13 cellular contexts compared by ENCODE assay signal in genomic region chr15:45165536-45165935, GRCh38. TPM values are rescaled to one million over a fixed set of nuclear protein-coding genes. Genes with fewer than 3 reads are reported as not detected.
DNase-seq lines count a peak whose midpoint lies in the region; ATAC-seq and TF ChIP-seq lines count a peak whose summit lies in the region.
"Had no signal": no experiment of that assay in that cellular context is flagged by ENCODE, and none has a peak within 500 bp of the region (broad histone marks: within the 10 kb centered on the region; RNA-seq: fewer than 3 reads in every experiment).

No MANE protein-coding gene starts in this region.

- no peak overlapping the region for H2AK9ac ChIP-seq in IMR-90 (replicated peaks; ENCODE audit: low read depth, low read length, poor library complexity)

- no TSS peak for BruUV-seq in IMR-90 (replicated peaks; lab: Mats Ljungman, UMichigan)

- H3K36me3 Mint-ChIP-seq in CD14-positive monocyte, result no peaks in the 10 kb centered on the region
- H3K36me3 Mint-ChIP-seq in brain, result no peaks in the 10 kb centered on the region

- H4K20me1 ChIP-seq in IMR-90 (ENCODE audit: insufficient read depth, low read length) (no peaks in the 10 kb centered on the region; the same call in 1 of the 2 replicates), MM.1S (ENCODE audit: insufficient read depth, low read length) (no peaks in the 10 kb centered on the region)

- H3K9me3 Mint-ChIP-seq in CD14-positive monocyte, result no peaks in the 10 kb centered on the region
- no peaks in the 10 kb centered on the region for H3K9me3 Mint-ChIP-seq in brain

- no peak for TF ChIP-seq POLR2A in IMR-90 (IDR thresholded peaks at IDR 0.05; ENCODE audit: low read depth, low read length)

- no peak overlapping the region for H2AFZ ChIP-seq in IMR-90 (replicated peaks; ENCODE audit: low read length, poor library complexity)
- no peak overlapping the region for H2AFZ ChIP-seq in neuronal stem cell (ENCODE audit: low read length)
- no peak overlapping the region for H2AFZ ChIP-seq in MM.1S (ENCODE audit: low read length)

- H4K5ac ChIP-seq in IMR-90 (ENCODE audit: low read depth, low read length), result no peak overlapping the region; the same call in 1 of the 2 replicates

- H2BK120ac ChIP-seq in IMR-90 (ENCODE audit: low read depth, low read length) (no peak overlapping the region; the same call in 1 of the 2 replicates), neuronal stem cell (ENCODE audit: low read depth, low read length) (no peak overlapping the region)

- WGBS in IMR-90 (ENCODE audit: extremely low coverage in 2 of 2, insufficient read length in 1 of 2), 2 experiments, result no CpG with 5 or more reads among the region's 5 CpGs
- no CpG with 5 or more reads among the region's 5 CpGs for WGBS in neuronal stem cell (ENCODE audit: extremely low coverage in 2 of 2, insufficient read length in 2 of 2, insufficient replicate concordance in 1 of 2), 2 donors

- H3K27me3 Mint-ChIP-seq in CD14-positive monocyte (ENCODE audit: low read depth in 3 of 3) (peaks cover 0 to 4% (median 0%) of the 10 kb centered on the region in 3 donors), brain (no peaks in the 10 kb centered on the region)

- no peak overlapping the region for H3K4me2 ChIP-seq in IMR-90 (ENCODE audit: low read depth, low read length)
- no peak overlapping the region for H3K4me2 ChIP-seq in neuronal stem cell (ENCODE audit: insufficient read depth, low read length, poor library complexity, severe bottlenecking)
- no peak overlapping the region for H3K4me2 ChIP-seq in MM.1S (ENCODE audit: low read depth, low read length)

- TF ChIP-seq RAD21 in IMR-90 (IDR thresholded peaks at IDR 0.05; ENCODE audit: low read length), result no peak

- no peak overlapping the region for H3K56ac ChIP-seq in IMR-90 (ENCODE audit: extremely low read depth, insufficient read depth, low read length)

- H3K9ac ChIP-seq in IMR-90 (ENCODE audit: low read depth, low read length) (no peak overlapping the region), neuronal stem cell (ENCODE audit: low read depth, low read length, poor library complexity) (no peak overlapping the region), MM.1S (ENCODE audit: low read length) (no peak overlapping the region)

- no peak for DNase-seq in CD14-positive monocyte (ENCODE audit: low spot score)
- no peak for DNase-seq in IMR-90
- DNase-seq in neuronal stem cell (ENCODE audit: low spot score), result no peak
- DNase-seq in NCI-H187 treated with DMSO at 0.1 percent for 48 hours (lab: John Stamatoyannopoulos, UW), result no peak
- no peak for DNase-seq in stimulated activated CD4-positive, alpha-beta T cell treated with anti-CD3 and anti-CD28 coated beads, Interleukin-2, amount 100 ng/mL, for 24 hours
- no peak for DNase-seq in NCI-H2029 treated with DMSO at 0.1 percent for 48 hours (lab: John Stamatoyannopoulos, UW)
- DNase-seq in MM.1S, result no peak
- DNase-seq: activated CD4-positive, CD25-positive, alpha-beta regulatory T cell; brain microvascular endothelial cell; kidney glomerular epithelial cell; NCI-H1694 had no signal

- H3K27ac ChIP-seq in IMR-90 (ENCODE audit: insufficient read depth, low read length) (no peak overlapping the region), neuronal stem cell (replicated peaks; ENCODE audit: low read length) (no peak overlapping the region), MM.1S (ENCODE audit: low read length) (no peak overlapping the region)
- H3K27ac ChIP-seq: brain microvascular endothelial cell had no signal

- 0 out of 2 replicates have a peak overlapping the region, but pooled peaks have one; percentile 2 for H4K91ac ChIP-seq in IMR-90 (ENCODE audit: insufficient read depth, low read depth, low read length)
- H4K91ac ChIP-seq in neuronal stem cell (ENCODE audit: low read depth, low read length, poor library complexity), result no peak overlapping the region

- in situ Hi-C loops in IMR-90 (cut with MboI; ENCODE audit: low sequenced_read_pairs), result no loop called here

- no peak overlapping the region for H2BK12ac ChIP-seq in neuronal stem cell (ENCODE audit: low read length)

- peaks cover 3% of the 10 kb centered on the region; the same call in 1 of the 2 replicates for H3K79me2 ChIP-seq in MM.1S (ENCODE audit: low read length)

- H3K18ac ChIP-seq in IMR-90 (ENCODE audit: low read depth, low read length) (no peak overlapping the region), neuronal stem cell (ENCODE audit: low read length) (no peak overlapping the region)

- H3K4me1 Mint-ChIP-seq in CD14-positive monocyte (peaks cover 29% of the 10 kb centered on the region), brain (peaks cover 44% of the 10 kb centered on the region)

- peaks cover 3% of the 10 kb centered on the region; the same call in 1 of the 2 replicates for H3F3A ChIP-seq in MM.1S (ENCODE audit: insufficient read depth, low read length)

- H3K4me3 ChIP-seq in IMR-90 (ENCODE audit: insufficient read depth, low read depth, low read length) (no peak overlapping the region), neuronal stem cell (ENCODE audit: low read length in 2 of 2) (no peak overlapping the region), MM.1S (ENCODE audit: low read length) (no peak overlapping the region)

- H3K4me3 Mint-ChIP-seq in CD14-positive monocyte, result peak overlapping the region in 1 of 2 donors; percentile 27
- peak overlapping the region; percentile 30 to 74 (median 53) for H3K4me3 Mint-ChIP-seq in brain

- H2AK5ac ChIP-seq in IMR-90 (ENCODE audit: low read depth, low read length), result 0 out of 2 replicates have a peak overlapping the region, but pooled peaks have one; percentile 33
- peak overlapping the region; percentile 49 for H2AK5ac ChIP-seq in neuronal stem cell (ENCODE audit: low read depth, low read length)

- H3K9me1 ChIP-seq in IMR-90 (ENCODE audit: insufficient read depth, low read length), result peaks cover 6% of the 10 kb centered on the region

- H3K27me3 ChIP-seq in IMR-90 (ENCODE audit: control insufficient read depth, insufficient read depth, low read length) (no peaks in the 10 kb centered on the region), neuronal stem cell (ENCODE audit: control insufficient read depth in 3 of 3, insufficient read depth in 3 of 3, low read depth in 1 of 3, low read length in 3 of 3) (no peaks in the 10 kb centered on the region), MM.1S (replicated peaks; ENCODE audit: insufficient read depth, low read length) (no peaks in the 10 kb centered on the region)
- H3K27me3 ChIP-seq: brain microvascular endothelial cell had no signal

- no peak for ATAC-seq in IMR-90 (ENCODE audit: low read depth)

- H3K9me3 ChIP-seq in IMR-90 (ENCODE audit: control insufficient read depth, insufficient read depth, low read length) (no peaks in the 10 kb centered on the region), neuronal stem cell (replicated peaks in 1 of 2; ENCODE audit: control insufficient read depth in 2 of 2, insufficient read depth in 1 of 2, low read depth in 1 of 2, low read length in 2 of 2) (no peaks in the 10 kb centered on the region), MM.1S (replicated peaks; ENCODE audit: insufficient read depth, low read length) (no peaks in the 10 kb centered on the region)

- peaks cover 5 to 20% of the 10 kb centered on the region in 2 experiments for H3K79me1 ChIP-seq in IMR-90 (ENCODE audit: low read depth in 1 of 2, low read length in 2 of 2)
- peaks cover 1% of the 10 kb centered on the region for H3K79me1 ChIP-seq in neuronal stem cell (ENCODE audit: low read depth, low read length)

- H2BK20ac ChIP-seq in IMR-90 (ENCODE audit: low read depth, low read length), result no peak overlapping the region

- H2BK15ac ChIP-seq in IMR-90 (ENCODE audit: low read depth, low read length), result no peak overlapping the region
- no peak overlapping the region for H2BK15ac ChIP-seq in neuronal stem cell (ENCODE audit: low read length)

- POLR2A ChIA-PET in IMR-90 (lab: Charles Lee; ENCODE audit: unreplicated experiment), result no interaction called here

- intact Hi-C loops in CD14-positive monocyte (cut with micrococcal nuclease), result loop anchor here in 1 of 2 donors (5.0 kb wide), 2 partner anchors 37 to 237 kb away; a partner anchor contains a TSS
- intact Hi-C loops in IMR-90 (cut with micrococcal nuclease), result no loop called here

- H3K4ac ChIP-seq in IMR-90 (ENCODE audit: low read depth, low read length) (peak overlapping the region; percentile 96), neuronal stem cell (ENCODE audit: low read length) (no peak overlapping the region)

- H3K27ac Mint-ChIP-seq in CD14-positive monocyte (peak overlapping the region in 5 of 7 donors; percentile 82 to 91 (median 84)), brain (peak overlapping the region; percentile 33 to 95 (median 73))

- H3K14ac ChIP-seq in IMR-90 (replicated peaks; ENCODE audit: low read depth, low read length) (no peak overlapping the region; the same call in 1 of the 2 replicates), neuronal stem cell (ENCODE audit: low read length) (no peak overlapping the region)

- no peak for TF ChIP-seq CTCF in CD14-positive monocyte (IDR thresholded peaks at IDR 0.05)
- TF ChIP-seq CTCF in IMR-90 (conservative IDR thresholded peaks at IDR 0.05; ENCODE audit: low read depth, low read length), result no peak
- TF ChIP-seq CTCF in brain (conservative IDR thresholded peaks at IDR 0.05), result no peak
- TF ChIP-seq CTCF in MM.1S (IDR thresholded peaks at IDR 0.05; ENCODE audit: low read length), result no peak

- dilution Hi-C loops in IMR-90 (cut with HindIII; ENCODE audit: low sequenced_read_pairs, unreplicated experiment), result no loop called here

- H3K36me3 ChIP-seq in IMR-90 (ENCODE audit: control insufficient read depth, insufficient read depth, low read length) (no peaks in the 10 kb centered on the region), neuronal stem cell (replicated peaks in 1 of 2; ENCODE audit: control insufficient read depth in 2 of 2, insufficient read depth in 2 of 2, low read length in 2 of 2) (peaks cover 0 to 16% of the 10 kb centered on the region in 2 donors), MM.1S (replicated peaks; ENCODE audit: insufficient read depth, low read length) (no peaks in the 10 kb centered on the region)
- H3K36me3 ChIP-seq: brain microvascular endothelial cell had no signal

- H3K23ac ChIP-seq in IMR-90 (ENCODE audit: low read depth, low read length) (no peak overlapping the region), neuronal stem cell (ENCODE audit: low read depth, low read length, poor library complexity) (no peak overlapping the region)

- H2BK5ac ChIP-seq in IMR-90 (ENCODE audit: low read depth, low read length, poor library complexity, severe bottlenecking), result no peak overlapping the region
- H2BK5ac ChIP-seq in neuronal stem cell (ENCODE audit: low read length), result no peak overlapping the region

- H3K9me2 ChIP-seq in MM.1S (replicated peaks; ENCODE audit: insufficient read depth, low read length), result no peaks in the 10 kb centered on the region

- H4K8ac ChIP-seq in IMR-90 (ENCODE audit: low read depth in 2 of 2, low read length in 2 of 2) (peak overlapping the region; percentile 13 to 100; a peak in 1 of 4 replicates), neuronal stem cell (ENCODE audit: low read depth, low read length) (no peak overlapping the region)

- CTCF ChIA-PET in IMR-90 (lab: Yijun Ruan, JAX), result no interaction called here

- H3K4me1 ChIP-seq in IMR-90 (ENCODE audit: control insufficient read depth, insufficient read depth, low read length) (peaks cover 8% of the 10 kb centered on the region), neuronal stem cell (ENCODE audit: control insufficient read depth in 2 of 2, insufficient read depth in 1 of 2, low read depth in 1 of 2, low read length in 2 of 2) (peaks cover 3 to 13% of the 10 kb centered on the region in 2 donors), MM.1S (ENCODE audit: low read length) (no peaks in the 10 kb centered on the region)

RNA-seq across cellular contexts. Expression of gene SHF, which starts 22.2 kb away (rescaled TPM):
- polyA plus RNA-seq in CD14-positive monocyte, result under 1 TPM; 0.58 to 0.70 TPM
- 1.8 and 2.2 TPM in 2 replicates for total RNA-seq in IMR-90 (2012; rRNA removed)
- 3.5 and 3.8 TPM in 2 replicates for polyA plus RNA-seq in IMR-90 (2012; rRNA removed)
- 2.5 and 4.5 TPM in 2 replicates for polyA plus RNA-seq in IMR-90 (2012; cell fraction: cytosol; rRNA removed)
- polyA plus RNA-seq in IMR-90 (2012; cell fraction: nucleus; rRNA removed; ENCODE audit: low replicate concordance), result 3.1 and 3.2 TPM in 2 replicates
- polyA plus RNA-seq in brain (ENCODE audit: insufficient read depth, low read depth, low replicate concordance), result 93.7 TPM
- polyA plus RNA-seq in neuronal stem cell (2013, experiment 1 of 2), result 31.0 TPM
- 29.9 TPM for polyA plus RNA-seq in neuronal stem cell (2013, experiment 2 of 2)

RNA-seq across cellular contexts. Expression of gene DUOX1, which starts 35.7 kb away (rescaled TPM):
- polyA plus RNA-seq in CD14-positive monocyte (under 1 TPM in 1 of 2 donors, not detected in 1; 0.22 TPM), IMR-90 (2012; rRNA removed) (not detected in 2 replicates), brain (ENCODE audit: insufficient read depth, low read depth, low replicate concordance) (1.3 TPM)
- not detected in 2 replicates for total RNA-seq in IMR-90 (2012; rRNA removed)
- 0.01 TPM in 1 of 2 replicates, not detected in the other for polyA plus RNA-seq in IMR-90 (2012; cell fraction: cytosol; rRNA removed)
- 0.02 TPM in 2 replicates for polyA plus RNA-seq in IMR-90 (2012; cell fraction: nucleus; rRNA removed; ENCODE audit: low replicate concordance)
- 0.06 TPM for polyA plus RNA-seq in neuronal stem cell (2013, experiment 1 of 2)
- 0.03 TPM for polyA plus RNA-seq in neuronal stem cell (2013, experiment 2 of 2)

RNA-seq across cellular contexts. Expression of gene DUOXA1, which starts 35.9 kb away (rescaled TPM):
- polyA plus RNA-seq in CD14-positive monocyte, result not detected
- total RNA-seq in IMR-90 (2012; rRNA removed), result not detected in 2 replicates
- polyA plus RNA-seq in IMR-90 (2012; rRNA removed), result 0.02 TPM in 1 of 2 replicates, not detected in the other
- polyA plus RNA-seq in IMR-90 (2012; cell fraction: cytosol; rRNA removed), result 0.02 and 0.10 TPM in 2 replicates
- polyA plus RNA-seq in IMR-90 (2012; cell fraction: nucleus; rRNA removed; ENCODE audit: low replicate concordance), result 0.06 and 0.07 TPM in 2 replicates
- 1.5 TPM for polyA plus RNA-seq in brain (ENCODE audit: insufficient read depth, low read depth, low replicate concordance)
- polyA plus RNA-seq in neuronal stem cell (2013, experiment 1 of 2), result 0.04 TPM
- polyA plus RNA-seq in neuronal stem cell (2013, experiment 2 of 2), result not detected

RNA-seq across cellular contexts. Expression of gene DUOXA2, which starts 51.4 kb away (rescaled TPM):
- not detected for polyA plus RNA-seq in CD14-positive monocyte
- total RNA-seq in IMR-90 (2012; rRNA removed), result not detected in 2 replicates
- not detected in 2 replicates for polyA plus RNA-seq in IMR-90 (2012; rRNA removed)
- polyA plus RNA-seq in IMR-90 (2012; cell fraction: cytosol; rRNA removed), result not detected in 2 replicates
- polyA plus RNA-seq in IMR-90 (2012; cell fraction: nucleus; rRNA removed; ENCODE audit: low replicate concordance), result 0.03 TPM in 1 of 2 replicates, not detected in the other
- not detected for polyA plus RNA-seq in brain (ENCODE audit: insufficient read depth, low read depth, low replicate concordance)
- polyA plus RNA-seq in neuronal stem cell (2013, experiment 1 of 2), result not detected
- not detected for polyA plus RNA-seq in neuronal stem cell (2013, experiment 2 of 2)
- total RNA-seq: HT-29 had no signal

RNA-seq across cellular contexts. Expression of gene DUOX2, which starts 51.6 kb away (rescaled TPM):
- polyA plus RNA-seq in CD14-positive monocyte (not detected), IMR-90 (2012; rRNA removed) (0.03 TPM in 1 of 2 replicates, not detected in the other), brain (ENCODE audit: insufficient read depth, low read depth, low replicate concordance) (0.08 TPM)
- total RNA-seq in IMR-90 (2012; rRNA removed), result not detected in 2 replicates
- polyA plus RNA-seq in IMR-90 (2012; cell fraction: cytosol; rRNA removed), result under 0.01 TPM in 1 of 2 replicates, not detected in the other
- polyA plus RNA-seq in IMR-90 (2012; cell fraction: nucleus; rRNA removed; ENCODE audit: low replicate concordance), result 0.08 and 0.22 TPM in 2 replicates
- polyA plus RNA-seq in neuronal stem cell (2013, experiment 1 of 2), result 0.01 TPM
- 0.01 TPM for polyA plus RNA-seq in neuronal stem cell (2013, experiment 2 of 2)

Comparison
In these comparisons a context has a peak if more than half of its experiments do, and no peak if none do; other contexts are left out.
1. RNA of gene SHF, which starts 22.2 kb away (polyA plus RNA-seq): 93.7 TPM in brain (single experiment); 2.5 to 4.5 TPM in IMR-90 and 0.58 to 0.70 TPM in CD14-positive monocyte; every median in the first group is over 10 times any median in the second.